ENCODE assay signal across 33 cellular contexts in genomic region chr5:96265487-96265886, GRCh38.
"Had no signal": no experiment of that assay in that cellular context is flagged by ENCODE, and none has a peak within 500 bp of the region (broad histone marks: within the 10 kb centered on the region; RNA-seq: fewer than 3 reads in every experiment).

No MANE protein-coding gene starts in this region.

- DNase-seq: Karpas-422, Kasumi-1, MG63, MM.1S, MV-4-11, NCI-H1048, NCI-H1092, NCI-H1092 treated with DMSO at 0.1 percent for 48 hours, NCI-H1105, NCI-H1105 treated with DMSO at 0.1 percent for 48 hours, NCI-H1417, NCI-H1417 treated with DMSO at 0.1 percent for 48 hours, NCI-H1436, NCI-H1436 treated with DMSO at 0.1 percent for 48 hours, NCI-H146, NCI-H1694, NCI-H1694 treated with DMSO at 0.1 percent for 48 hours, NCI-H187, NCI-H187 treated with DMSO at 0.1 percent for 48 hours, NCI-H1930, NCI-H2029, NCI-H2029 treated with DMSO at 0.1 percent for 48 hours, NCI-H2081, NCI-H2081 treated with DMSO at 0.1 percent for 48 hours, NCI-H2107, NCI-H2171, NCI-H2171 treated with DMSO at 0.1 percent for 48 hours, NCI-H2227 treated with DMSO at 0.1 percent for 48 hours, NCI-H226, NCI-H345, NCI-H446, NCI-H446 treated with DMSO at 0.1 percent for 48 hours, NCI-H510A had no signal
